ENCODE assay signal across 29 cellular contexts in genomic region chr15:34655198-34655770, GRCh38.
"Had no signal": no experiment of that assay in that cellular context is flagged by ENCODE, and none has a peak within 500 bp of the region (broad histone marks: within the 10 kb centered on the region; RNA-seq: fewer than 3 reads in every experiment).

No MANE protein-coding gene starts in this region.

- H3K4me2 ChIP-seq: SK-N-SH had no signal

- H3K9me3 ChIP-seq: Peyer's patch, SJCRH30, SK-N-SH had no signal

- ATAC-seq: activated naive CD4-positive, alpha-beta T cell treated with anti-CD3 and anti-CD28 coated beads, Interleukin-2, amount 50 U/mL, for 72 hours; activated naive CD8-positive, alpha-beta T cell treated with anti-CD3 and anti-CD28 coated beads, Interleukin-2, amount 50 U/mL, for 24 hours; activated T-cell treated with anti-CD3 and anti-CD28 coated beads, Interleukin-2, amount 50 U/mL, for 4 hours had no signal

- FAIRE-seq: astrocyte had no signal

- H3K4me3 Mint-ChIP-seq: activated B cell treated with CpG ODN at 0.5 μM for 24 hours; activated CD4-positive, alpha-beta T cell treated with anti-CD3 and anti-CD28 coated beads, Interleukin-2, amount 10 ng/mL, durations not matched to agents 24 days and 14 days; activated naive CD8-positive, alpha-beta T cell treated with anti-CD3 and anti-CD28 coated beads, Interleukin-2, amount 50 U/mL, for 24 hours; activated T-cell treated with anti-CD3 and anti-CD28 coated beads, Interleukin-2, amount 50 U/mL, for 4 hours; brain had no signal

- H3K36me3 ChIP-seq: cardiac muscle cell, Peyer's patch, SJCRH30 had no signal

- H3K4me1 Mint-ChIP-seq: activated B cell treated with CpG ODN at 0.5 μM for 24 hours; activated naive CD8-positive, alpha-beta T cell treated with anti-CD3 and anti-CD28 coated beads, Interleukin-2, amount 50 U/mL, for 24 hours; brain had no signal

- H3K9me3 Mint-ChIP-seq: activated B cell treated with CpG ODN at 0.5 μM for 24 hours; activated CD4-positive, alpha-beta T cell treated with anti-CD3 and anti-CD28 coated beads, Interleukin-2, amount 10 ng/mL, durations not matched to agents 24 days and 14 days; activated naive CD4-positive, alpha-beta T cell treated with anti-CD3 and anti-CD28 coated beads, Interleukin-2, amount 50 U/mL, for 72 hours; activated naive CD8-positive, alpha-beta T cell treated with anti-CD3 and anti-CD28 coated beads, Interleukin-2, amount 50 U/mL, for 24 hours; activated T-cell treated with anti-CD3 and anti-CD28 coated beads, Interleukin-2, amount 50 U/mL, for 4 hours had no signal

- H3K27ac ChIP-seq: cardiac muscle cell, Peyer's patch, RWPE1, SJCRH30 had no signal

- DNase-seq: activated B cell treated with CpG ODN at 0.5 μM for 24 hours; activated CD4-positive, alpha-beta T cell treated with anti-CD3 and anti-CD28 coated beads for 1 hour; activated CD4-positive, alpha-beta T cell treated with anti-CD3 and anti-CD28 coated beads, Interleukin-2, amount 10 ng/mL, durations not matched to agents 24 days and 14 days; activated CD4-positive, alpha-beta T cell treated with anti-CD3 and anti-CD28 coated beads, Interleukin-2, amount 50 U/mL, for 48 hours; activated effector memory CD4-positive, alpha-beta T cell treated with anti-CD3 and anti-CD28 coated beads, Interleukin-2, amount 50 U/mL, for 16 hours; activated naive CD4-positive, alpha-beta T cell treated with Interleukin-2 at 50 U/mL for 16 hours; activated naive CD8-positive, alpha-beta T cell treated with anti-CD3 and anti-CD28 coated beads, Interleukin-2, amount 50 U/mL, for 24 hours; activated T-cell treated with anti-CD3 and anti-CD28 coated beads, Interleukin-2, amount 50 U/mL, for 4 hours; amniotic stem cell; KG1; MV-4-11; NCI-H1092 treated with DMSO at 0.1 percent for 48 hours; NCI-H1417 treated with DMSO at 0.1 percent for 48 hours; NCI-H1694; NCI-H2029; NCI-H2107; NCI-H510A treated with DMSO at 0.1 percent for 48 hours; NCI-H69; NK-92 treated with Interleukin-12 subunit alpha and Interleukin-12 subunit beta, amount 100 ng/mL, for 24 hours; Peyer's patch; Right ventricle myocardium superior; SJCRH30; SK-N-SH; T-helper 1 cell had no signal

- H3K27ac Mint-ChIP-seq: activated B cell treated with CpG ODN at 0.5 μM for 24 hours; activated CD4-positive, alpha-beta T cell treated with anti-CD3 and anti-CD28 coated beads, Interleukin-2, amount 10 ng/mL, durations not matched to agents 24 days and 14 days; activated naive CD4-positive, alpha-beta T cell treated with anti-CD3 and anti-CD28 coated beads, Interleukin-2, amount 50 U/mL, for 72 hours; activated naive CD8-positive, alpha-beta T cell treated with anti-CD3 and anti-CD28 coated beads, Interleukin-2, amount 50 U/mL, for 24 hours; brain had no signal

- H3K4me3 ChIP-seq: cardiac muscle cell, Peyer's patch, SJCRH30 had no signal

- H3K27me3 Mint-ChIP-seq: brain had no signal

- H3K4me1 ChIP-seq: Peyer's patch, SJCRH30 had no signal

- H3K27me3 ChIP-seq: cardiac muscle cell, Peyer's patch, SJCRH30 had no signal

- H3K9ac ChIP-seq: SK-N-SH had no signal

- H3K36me3 Mint-ChIP-seq: activated naive CD4-positive, alpha-beta T cell treated with anti-CD3 and anti-CD28 coated beads, Interleukin-2, amount 50 U/mL, for 72 hours; brain had no signal
